ENCODE assay signal across 18 cellular contexts in the genomic region with DNA sequence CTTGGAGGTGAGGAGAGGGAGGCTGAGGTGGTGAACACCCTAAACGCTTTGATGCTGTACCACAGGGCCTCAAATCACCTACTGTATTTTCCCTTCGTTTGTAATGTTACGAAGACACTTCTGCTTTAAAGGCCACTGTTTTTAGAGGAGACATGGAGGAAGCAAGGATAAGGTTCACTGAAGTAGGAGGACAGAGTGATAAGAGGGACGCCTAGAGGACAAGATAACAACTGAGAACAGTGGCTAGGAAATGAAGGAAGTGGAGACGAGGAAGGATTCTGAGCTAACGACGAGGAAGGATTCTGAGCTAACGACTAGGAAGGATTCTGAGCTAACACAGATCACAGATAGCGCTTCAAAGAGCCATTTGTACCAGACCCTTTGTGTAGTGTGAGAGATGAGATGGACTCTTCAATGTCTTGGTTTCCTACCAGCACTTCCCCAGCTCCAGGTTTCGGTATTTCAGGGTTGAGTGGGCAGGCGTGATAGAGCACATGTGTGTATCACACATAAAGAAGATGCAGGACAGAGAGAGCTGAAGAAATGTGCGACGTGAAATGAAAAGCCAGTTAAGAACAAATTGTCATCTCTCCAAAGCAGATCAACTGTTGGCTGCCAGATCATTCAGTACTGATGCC. TPM values are rescaled to one million over a fixed set of nuclear protein-coding genes. Genes with fewer than 3 reads are reported as not detected.
DNase-seq lines count a peak whose midpoint lies in the region; ATAC-seq and TF ChIP-seq lines count a peak whose summit lies in the region.
"Had no signal": no experiment of that assay in that cellular context is flagged by ENCODE, and none has a peak within 500 bp of the region (broad histone marks: within the 10 kb centered on the region; RNA-seq: fewer than 3 reads in every experiment).

No MANE protein-coding gene starts in this region.

- no peaks in the 10 kb centered on the region for H3K79me2 ChIP-seq in mesendoderm (ENCODE audit: control insufficient read depth, insufficient read depth, low read length)

- H2AK5ac ChIP-seq in mesendoderm (ENCODE audit: low read length), result no peak overlapping the region

- no CpG with 5 or more reads among the region's 13 CpGs for WGBS in mesendoderm (ENCODE audit: extremely low coverage, insufficient coverage, low lambda C conversion rate)
- WGBS in heart left ventricle, 4 donors, result 65 to 70% (median 69%) methylated on average over 13 of the region's 13 CpGs

- H2BK15ac ChIP-seq in mesendoderm (replicated peaks; ENCODE audit: low read depth), result no peak overlapping the region

- H3K9me3 ChIP-seq in heart left ventricle, result no peaks in the 10 kb centered on the region
- H3K9me3 ChIP-seq: BLaER1 treated with 17β-estradiol and CSF1 and Interleukin-3, amounts not matched to agents 10 nM and 100 nM; lower lobe of right lung; right lobe of liver; upper lobe of left lung had no signal

- H3K36me3 ChIP-seq in mesendoderm (ENCODE audit: control insufficient read depth, insufficient read depth, low read length) (no peaks in the 10 kb centered on the region), heart left ventricle (peaks cover 0 to 15% (median 4%) of the 10 kb centered on the region in 9 donors)
- H3K36me3 ChIP-seq: lower lobe of right lung, right lobe of liver had no signal

- no peak overlapping the region for H3K27ac ChIP-seq in mesendoderm (ENCODE audit: low read depth, low read length)
- H3K27ac ChIP-seq in heart left ventricle, result no peak overlapping the region
- H3K27ac ChIP-seq: BLaER1 treated with 17β-estradiol and CSF1 and Interleukin-3, amounts not matched to agents 10 nM and 100 nM; lower lobe of right lung; right lobe of liver; upper lobe of left lung had no signal

- no peak overlapping the region for H4K8ac ChIP-seq in mesendoderm (ENCODE audit: low read depth, low read length)

- H3K4me1 ChIP-seq in mesendoderm (ENCODE audit: control insufficient read depth, low read depth, low read length) (no peaks in the 10 kb centered on the region), heart left ventricle (peaks cover 0 to 3% (median 0%) of the 10 kb centered on the region in 12 donors)
- H3K4me1 ChIP-seq: lower lobe of right lung, right lobe of liver, upper lobe of left lung had no signal

- H2BK120ac ChIP-seq in mesendoderm (ENCODE audit: low read depth, low read length), result no peak overlapping the region

- no peak for TF ChIP-seq CTCF in heart left ventricle (IDR thresholded peaks at IDR 0.05)

- no peak overlapping the region for H2BK5ac ChIP-seq in mesendoderm (ENCODE audit: low read length)

- ATAC-seq in GM18909 (IDR thresholded peaks at IDR 0.05; ENCODE audit: poor library complexity, unreplicated experiment) (peak; percentile 50), HG03342 (IDR thresholded peaks at IDR 0.05; ENCODE audit: unreplicated experiment) (peak; percentile 61), HG03439 (IDR thresholded peaks at IDR 0.05; ENCODE audit: unreplicated experiment) (no peak), heart left ventricle (no peak)
- ATAC-seq: right lobe of liver had no signal

- H3K9ac ChIP-seq in mesendoderm (ENCODE audit: low read length), result no peak overlapping the region
- H3K9ac ChIP-seq: BLaER1 treated with 17β-estradiol and CSF1 and Interleukin-3, amounts not matched to agents 10 nM and 100 nM had no signal

- H3K4me2 ChIP-seq in mesendoderm (ENCODE audit: low read length), result no peak overlapping the region
- H3K4me2 ChIP-seq: BLaER1 treated with 17β-estradiol and CSF1 and Interleukin-3, amounts not matched to agents 10 nM and 100 nM had no signal

- intact Hi-C loops in heart left ventricle (cut with DNase I), result no loop called here

- H3K4ac ChIP-seq in mesendoderm (ENCODE audit: low read depth, low read length), result no peak overlapping the region

- H3K27me3 ChIP-seq in mesendoderm (ENCODE audit: insufficient read depth, low read length, poor library complexity), result no peaks in the 10 kb centered on the region
- no peaks in the 10 kb centered on the region for H3K27me3 ChIP-seq in heart left ventricle
- H3K27me3 ChIP-seq: BLaER1 treated with 17β-estradiol and CSF1 and Interleukin-3, amounts not matched to agents 10 nM and 100 nM; right lobe of liver; upper lobe of left lung had no signal

- H3K18ac ChIP-seq in mesendoderm (ENCODE audit: low read length), result no peak overlapping the region

- no peak overlapping the region for H4K5ac ChIP-seq in mesendoderm (ENCODE audit: low read length)

- H3K23ac ChIP-seq in mesendoderm (ENCODE audit: low read length), result no peak overlapping the region

- no peak for TF ChIP-seq POLR2A in heart left ventricle (IDR thresholded peaks at IDR 0.05)

- DNase-seq in OCI-M2 (lab: John Stamatoyannopoulos, UW; ENCODE audit: unreplicated experiment) (peak; percentile 53), mesendoderm (peak; percentile 45), heart left ventricle (no peak), DMS114 treated with DMSO at 0.1 percent for 48 hours (lab: John Stamatoyannopoulos, UW; ENCODE audit: unreplicated experiment) (no peak), CD1c-positive myeloid dendritic cell (ENCODE audit: extremely low spot score) (no peak)
- DNase-seq: activated CD4-positive, alpha-beta memory T cell treated with anti-CD3 and anti-CD28 coated beads for 36 hours; activated effector memory CD4-positive, alpha-beta T cell treated with Interleukin-2 at 50 U/mL for 16 hours; lower lobe of right lung; NCI-H1048; NCI-H510A treated with DMSO at 0.1 percent for 48 hours; nephron progenitor cell; right lobe of liver; RPMI8226; upper lobe of left lung had no signal

- no peaks in the 10 kb centered on the region for H3K79me1 ChIP-seq in mesendoderm (ENCODE audit: low read length)

- H3K56ac ChIP-seq in mesendoderm (ENCODE audit: low read length), result no peak overlapping the region

- no peak overlapping the region for H3K4me3 ChIP-seq in mesendoderm (ENCODE audit: low read length)
- H3K4me3 ChIP-seq in heart left ventricle, result no peak overlapping the region
- H3K4me3 ChIP-seq: BLaER1 treated with 17β-estradiol and CSF1 and Interleukin-3, amounts not matched to agents 10 nM and 100 nM; lower lobe of right lung; right lobe of liver; upper lobe of left lung had no signal

RNA-seq across cellular contexts. Expression of gene SF3B5, which starts 7.5 kb away (rescaled TPM):
- polyA plus RNA-seq in mesendoderm (2013, experiment 1 of 2), result 285 TPM
- 286 TPM for polyA plus RNA-seq in mesendoderm (2013, experiment 2 of 2)
- 100 to 1,000 TPM in 8 of 9 donors, 10 to 100 TPM in 1; 99.5 to 240 (median 124) TPM for total RNA-seq in heart left ventricle
- 100 to 1,000 TPM; 150 to 281 TPM for polyA plus RNA-seq in heart left ventricle

Comparison
In these comparisons a context has a peak if more than half of its experiments do, and no peak if none do; other contexts are left out.
1. ATAC-seq: peak in GM18909 (single experiment) and HG03342 (single experiment); none in HG03439 (single experiment) and heart left ventricle (0 of 4).
2. DNase-seq: peak in OCI-M2 (single experiment) and mesendoderm (single experiment); none in heart left ventricle (0 of 5), DMS114 treated with DMSO at 0.1 percent for 48 hours (single experiment) and CD1c-positive myeloid dendritic cell (single experiment).